In the genomic region with DNA sequence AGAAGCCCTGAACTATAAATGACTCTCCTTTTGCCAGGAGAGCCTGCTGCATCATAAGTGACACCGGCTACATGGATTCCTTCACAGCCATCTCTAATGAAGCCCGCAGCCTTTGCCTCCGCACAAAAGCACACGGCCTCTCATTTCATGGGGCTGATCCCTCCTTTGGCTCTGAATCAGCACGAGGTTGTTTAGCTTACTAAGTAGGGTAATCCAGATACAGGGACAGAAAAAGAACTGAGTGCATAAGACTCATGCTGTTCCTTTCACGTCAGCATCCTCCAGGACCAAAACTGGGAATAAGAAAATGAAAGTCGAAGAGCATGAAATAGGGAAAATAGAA, we compare ENCODE assay signal across 17 cellular contexts.
DNase-seq lines count a peak whose midpoint lies in the region; ATAC-seq and TF ChIP-seq lines count a peak whose summit lies in the region.
"Had no signal": no experiment of that assay in that cellular context is flagged by ENCODE, and none has a peak within 500 bp of the region (broad histone marks: within the 10 kb centered on the region; RNA-seq: fewer than 3 reads in every experiment).

No MANE protein-coding gene starts in this region.

- TF ChIP-seq CTCF in astrocyte of the spinal cord (IDR thresholded peaks at IDR 0.05; ENCODE audit: low read depth, low read length), result no peak
- TF ChIP-seq CTCF in right atrium auricular region (IDR thresholded peaks at IDR 0.05), result no peak
- no peak for TF ChIP-seq CTCF in retinal pigment epithelial cell (conservative IDR thresholded peaks at IDR 0.05; ENCODE audit: low read depth, low read length)

- peak overlapping the region; percentile 9 to 31 for H3K27ac ChIP-seq in right atrium auricular region

- ATAC-seq in GM21367 (IDR thresholded peaks at IDR 0.05; ENCODE audit: unreplicated experiment), result no peak

- DNase-seq in LHCN-M2 (ENCODE audit: low read depth), result peak; percentile 56
- peak; percentile 71 for DNase-seq in astrocyte of the spinal cord (ENCODE audit: low read depth, low spot score)
- no peak for DNase-seq in right atrium auricular region (ENCODE audit: low spot score)
- peak; percentile 85 for DNase-seq in retinal pigment epithelial cell (ENCODE audit: low read depth)
- no peak for DNase-seq in activated CD4-positive, alpha-beta T cell treated with anti-CD3 and anti-CD28 coated beads for 48 hours
- no peak for DNase-seq in activated gamma-delta T cell (lab: John Stamatoyannopoulos, UW)
- no peak for DNase-seq in activated T-cell treated with anti-CD3 and anti-CD28 coated beads, Interleukin-2, amount 50 U/mL, for 1 hour
- DNase-seq: activated CD4-positive, alpha-beta T cell treated with anti-CD3 and anti-CD28 coated beads, Interleukin-2, amount 50 U/mL, for 4 hours; activated effector memory CD4-positive, alpha-beta T cell treated with Interleukin-2 at 50 U/mL for 16 hours; BE2C; central memory CD4-positive, alpha-beta T cell; DMS79; erythroblast; NCI-H1436; NCI-H526; stimulated activated CD4-positive, alpha-beta T cell treated with anti-CD3 and anti-CD28 coated beads, Interleukin-2, amount 100 ng/mL, for 24 hours had no signal

- H3K36me3 ChIP-seq in right atrium auricular region, result no peaks in the 10 kb centered on the region
- H3K36me3 ChIP-seq: BE2C had no signal

- H3K27me3 ChIP-seq in right atrium auricular region, result no peaks in the 10 kb centered on the region
- H3K27me3 ChIP-seq: BE2C had no signal

- H3K4me1 ChIP-seq in right atrium auricular region, result peaks cover 0 to 9% of the 10 kb centered on the region in 2 donors
- H3K4me1 ChIP-seq: BE2C had no signal

- no peak overlapping the region for H3K4me3 ChIP-seq in astrocyte of the spinal cord (ENCODE audit: low read depth, low read length)
- no peak overlapping the region for H3K4me3 ChIP-seq in right atrium auricular region
- no peak overlapping the region for H3K4me3 ChIP-seq in retinal pigment epithelial cell (ENCODE audit: low read length)

- in situ Hi-C loops in astrocyte of the spinal cord (cut with HindIII; ENCODE audit: low sequenced_read_pairs), result no loop called here

- H3K9me3 ChIP-seq in right atrium auricular region, result no peaks in the 10 kb centered on the region
- H3K9me3 ChIP-seq: BE2C had no signal

Comparison
In these comparisons a context has a peak if more than half of its experiments do, and no peak if none do; other contexts are left out.
1. DNase-seq: peak in LHCN-M2 (single experiment), astrocyte of the spinal cord (single experiment) and retinal pigment epithelial cell (single experiment); none in right atrium auricular region (single experiment), activated CD4-positive, alpha-beta T cell treated with anti-CD3 and anti-CD28 coated beads for 48 hours (single experiment), activated gamma-delta T cell (single experiment) and activated T-cell treated with anti-CD3 and anti-CD28 coated beads, Interleukin-2, amount 50 U/mL, for 1 hour (single experiment).